Comparison of ENCODE assay signal across 25 cellular contexts in genomic region chr19:2114218-2114617, GRCh38.
"Had no signal": no experiment of that assay in that cellular context is flagged by ENCODE, and none has a peak within 500 bp of the region (broad histone marks: within the 10 kb centered on the region; RNA-seq: fewer than 3 reads in every experiment).

No MANE protein-coding gene starts in this region.

- ATAC-seq: activated T-cell treated with anti-CD3 and anti-CD28 coated beads, Interleukin-2, amount 50 U/mL, for 72 hours; heart left ventricle; left cardiac atrium; mucosa of descending colon; naive thymus-derived CD4-positive, alpha-beta T cell; upper lobe of right lung had no signal

- H3K36me3 ChIP-seq: neural progenitor cell had no signal

- DNase-seq: activated CD4-positive, alpha-beta T cell treated with anti-CD3 and anti-CD28 coated beads for 1 hour; activated CD4-positive, alpha-beta T cell treated with anti-CD3 and anti-CD28 coated beads, Interleukin-2, amount 50 U/mL, for 48 hours; activated CD8-positive, alpha-beta memory T cell treated with anti-CD3 and anti-CD28 coated beads, Interleukin-2, amount 50 U/mL, for 48 hours; activated effector memory CD4-positive, alpha-beta T cell treated with anti-CD3 and anti-CD28 coated beads, Interleukin-2, amount 50 U/mL, for 16 hours; activated T-cell treated with anti-CD3 and anti-CD28 coated beads, Interleukin-2, amount 50 U/mL, for 72 hours; adrenal gland; esophagus squamous epithelium; gastrocnemius medialis; heart left ventricle; islet precursor cell; left cardiac atrium; mucosa of descending colon; naive thymus-derived CD4-positive, alpha-beta T cell; retina; sigmoid colon; SK-N-SH; stimulated activated CD4-positive, alpha-beta T cell treated with anti-CD3 and anti-CD28 coated beads, Interleukin-4, amount 100 ng/mL, for 1 hour; substantia nigra; T-helper 9 cell; thyroid gland; upper lobe of right lung had no signal

- H3K4me1 ChIP-seq: esophagus squamous epithelium, gastrocnemius medialis, neural progenitor cell, sigmoid colon, thyroid gland, upper lobe of right lung had no signal

- H3K4me2 ChIP-seq: neural progenitor cell, SK-N-SH had no signal

- H3K27ac Mint-ChIP-seq: activated naive CD4-positive, alpha-beta T cell treated with anti-CD3 and anti-CD28 coated beads, Interleukin-2, amount 50 U/mL, for 24 hours; activated T-cell treated with anti-CD3 and anti-CD28 coated beads, Interleukin-2, amount 50 U/mL, for 72 hours; neural progenitor cell; stimulated activated naive CD8-positive, alpha-beta T cell treated with anti-CD3 and anti-CD28 coated beads, Interleukin-15, Interleukin-2, amounts not matched to agents 100 ng/mL and 50 ng/mL, for 24 hours had no signal

- H3K4me1 Mint-ChIP-seq: neural progenitor cell had no signal

- H3K27me3 ChIP-seq: adrenal gland, esophagus squamous epithelium, gastrocnemius medialis, heart left ventricle, neural progenitor cell, sigmoid colon, thyroid gland, upper lobe of right lung had no signal

- H3K27me3 Mint-ChIP-seq: activated naive CD4-positive, alpha-beta T cell treated with anti-CD3 and anti-CD28 coated beads, Interleukin-2, amount 50 U/mL, for 24 hours; naive thymus-derived CD4-positive, alpha-beta T cell; stimulated activated naive CD8-positive, alpha-beta T cell treated with anti-CD3 and anti-CD28 coated beads, Interleukin-15, Interleukin-2, amounts not matched to agents 100 ng/mL and 50 ng/mL, for 24 hours had no signal

- H3K4me3 Mint-ChIP-seq: activated naive CD4-positive, alpha-beta T cell treated with anti-CD3 and anti-CD28 coated beads, Interleukin-2, amount 50 U/mL, for 24 hours; activated T-cell treated with anti-CD3 and anti-CD28 coated beads, Interleukin-2, amount 50 U/mL, for 72 hours; naive thymus-derived CD4-positive, alpha-beta T cell; neural progenitor cell; stimulated activated naive CD8-positive, alpha-beta T cell treated with anti-CD3 and anti-CD28 coated beads, Interleukin-15, Interleukin-2, amounts not matched to agents 100 ng/mL and 50 ng/mL, for 24 hours had no signal

- H3K27ac ChIP-seq: adrenal gland, coronary artery, gastrocnemius medialis, neural progenitor cell, sigmoid colon, thyroid gland, upper lobe of right lung had no signal

- H3K9me3 Mint-ChIP-seq: activated naive CD4-positive, alpha-beta T cell treated with anti-CD3 and anti-CD28 coated beads, Interleukin-2, amount 50 U/mL, for 24 hours; activated T-cell treated with anti-CD3 and anti-CD28 coated beads, Interleukin-2, amount 50 U/mL, for 72 hours; naive thymus-derived CD4-positive, alpha-beta T cell; neural progenitor cell; stimulated activated naive CD8-positive, alpha-beta T cell treated with anti-CD3 and anti-CD28 coated beads, Interleukin-15, Interleukin-2, amounts not matched to agents 100 ng/mL and 50 ng/mL, for 24 hours had no signal

- H3K4me3 ChIP-seq: adrenal gland, coronary artery, esophagus squamous epithelium, gastrocnemius medialis, heart left ventricle, mucosa of descending colon, neural progenitor cell, sigmoid colon, thyroid gland, upper lobe of right lung had no signal

- H3K9ac ChIP-seq: neural progenitor cell, SK-N-SH had no signal

- H2AFZ ChIP-seq: neural progenitor cell had no signal

- H3K9me3 ChIP-seq: adrenal gland, esophagus squamous epithelium, gastrocnemius medialis, heart left ventricle, mucosa of descending colon, sigmoid colon, SK-N-SH, thyroid gland, upper lobe of right lung had no signal
